In genomic region chr2:9535177-9535576, GRCh38 we compare ENCODE assay signal across 3 cellular contexts.
TF ChIP-seq lines count a peak whose summit lies in the region.

No MANE protein-coding gene starts in this region.

TF ChIP-seq in A549, 52 proteins besides CTCF, POLR2A, EP300 and RAD21:
- no peak for TF ChIP-seq NR3C1 (IDR thresholded peaks at IDR 0.05)
- no peak for TF ChIP-seq JUN (IDR thresholded peaks at IDR 0.05)
- no peak for TF ChIP-seq FOXS1 (CRISPR knock-in tag; IDR thresholded peaks at IDR 0.05)
- no peak for TF ChIP-seq HOXA7 (CRISPR knock-in tag; IDR thresholded peaks at IDR 0.05)
- TF ChIP-seq ZC3H11A (IDR thresholded peaks at IDR 0.05): no peak
- no peak for TF ChIP-seq EHMT2 (IDR thresholded peaks at IDR 0.05; ENCODE audit: low read depth)
- TF ChIP-seq CBX2 (IDR thresholded peaks at IDR 0.05; ENCODE audit: borderline replicate concordance, low read depth): no peak
- no peak for TF ChIP-seq ZNF302 (CRISPR knock-in tag; IDR thresholded peaks at IDR 0.05)
- no peak for TF ChIP-seq TFCP2L1 (CRISPR knock-in tag; IDR thresholded peaks at IDR 0.05)

TF ChIP-seq in GM12891, 5 proteins besides CTCF, POLR2A, EP300 and RAD21:
- TF ChIP-seq SPI1 (IDR thresholded peaks at IDR 0.05; ENCODE audit: low read depth, low read length) (0 out of 2 replicates have a peak, but pooled peaks have one; percentile 1), POLR2AphosphoS5 (IDR thresholded peaks at IDR 0.05; ENCODE audit: low read depth, low read length) (no peak)

TF ChIP-seq in SK-N-SH, 30 proteins besides CTCF, POLR2A, EP300 and RAD21:
- TF ChIP-seq EZH2phosphoT487 (IDR thresholded peaks at IDR 0.05; ENCODE audit: borderline replicate concordance, low read depth) (no peak), YY1 (IDR thresholded peaks at IDR 0.05; ENCODE audit: low read depth) (no peak), RXRA (IDR thresholded peaks at IDR 0.05; ENCODE audit: borderline replicate concordance, low read depth) (no peak), TAF1 (IDR thresholded peaks at IDR 0.05; ENCODE audit: borderline replicate concordance, low read depth, low read length) (no peak), GABPA (IDR thresholded peaks at IDR 0.05; ENCODE audit: low read depth) (no peak), JUND (IDR thresholded peaks at IDR 0.05) (no peak), MXI1 (IDR thresholded peaks at IDR 0.05; ENCODE audit: low read depth, low read length) (no peak), RCOR1 (IDR thresholded peaks at IDR 0.05; ENCODE audit: low read length) (no peak), CHD2 (IDR thresholded peaks at IDR 0.05; ENCODE audit: low read length, partially characterized antibody) (no peak), ELF1 (IDR thresholded peaks at IDR 0.05) (no peak), RFX5 (IDR thresholded peaks at IDR 0.05; ENCODE audit: low read length) (no peak), SMC3 (IDR thresholded peaks at IDR 0.05; ENCODE audit: low read depth, low read length) (no peak), TEAD4 (IDR thresholded peaks at IDR 0.05; ENCODE audit: borderline replicate concordance, insufficient read depth) (no peak), IRF3 (IDR thresholded peaks at IDR 0.05; ENCODE audit: low read depth, low read length) (no peak), GATA2 (CRISPR knock-in tag; IDR thresholded peaks at IDR 0.05) (no peak), FOXJ3 (CRISPR knock-in tag; IDR thresholded peaks at IDR 0.05) (no peak), TCF12 (IDR thresholded peaks at IDR 0.05) (no peak), FOSL2 (IDR thresholded peaks at IDR 0.05; ENCODE audit: borderline replicate concordance, low read depth) (no peak)
- TF ChIP-seq, protein P1, sequence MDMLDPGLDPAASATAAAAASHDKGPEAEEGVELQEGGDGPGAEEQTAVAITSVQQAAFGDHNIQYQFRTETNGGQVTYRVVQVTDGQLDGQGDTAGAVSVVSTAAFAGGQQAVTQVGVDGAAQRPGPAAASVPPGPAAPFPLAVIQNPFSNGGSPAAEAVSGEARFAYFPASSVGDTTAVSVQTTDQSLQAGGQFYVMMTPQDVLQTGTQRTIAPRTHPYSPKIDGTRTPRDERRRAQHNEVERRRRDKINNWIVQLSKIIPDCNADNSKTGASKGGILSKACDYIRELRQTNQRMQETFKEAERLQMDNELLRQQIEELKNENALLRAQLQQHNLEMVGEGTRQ (IDR thresholded peaks at IDR 0.05; ENCODE audit: borderline replicate concordance, low read depth, low read length): no peak
- TF ChIP-seq, protein P2, sequence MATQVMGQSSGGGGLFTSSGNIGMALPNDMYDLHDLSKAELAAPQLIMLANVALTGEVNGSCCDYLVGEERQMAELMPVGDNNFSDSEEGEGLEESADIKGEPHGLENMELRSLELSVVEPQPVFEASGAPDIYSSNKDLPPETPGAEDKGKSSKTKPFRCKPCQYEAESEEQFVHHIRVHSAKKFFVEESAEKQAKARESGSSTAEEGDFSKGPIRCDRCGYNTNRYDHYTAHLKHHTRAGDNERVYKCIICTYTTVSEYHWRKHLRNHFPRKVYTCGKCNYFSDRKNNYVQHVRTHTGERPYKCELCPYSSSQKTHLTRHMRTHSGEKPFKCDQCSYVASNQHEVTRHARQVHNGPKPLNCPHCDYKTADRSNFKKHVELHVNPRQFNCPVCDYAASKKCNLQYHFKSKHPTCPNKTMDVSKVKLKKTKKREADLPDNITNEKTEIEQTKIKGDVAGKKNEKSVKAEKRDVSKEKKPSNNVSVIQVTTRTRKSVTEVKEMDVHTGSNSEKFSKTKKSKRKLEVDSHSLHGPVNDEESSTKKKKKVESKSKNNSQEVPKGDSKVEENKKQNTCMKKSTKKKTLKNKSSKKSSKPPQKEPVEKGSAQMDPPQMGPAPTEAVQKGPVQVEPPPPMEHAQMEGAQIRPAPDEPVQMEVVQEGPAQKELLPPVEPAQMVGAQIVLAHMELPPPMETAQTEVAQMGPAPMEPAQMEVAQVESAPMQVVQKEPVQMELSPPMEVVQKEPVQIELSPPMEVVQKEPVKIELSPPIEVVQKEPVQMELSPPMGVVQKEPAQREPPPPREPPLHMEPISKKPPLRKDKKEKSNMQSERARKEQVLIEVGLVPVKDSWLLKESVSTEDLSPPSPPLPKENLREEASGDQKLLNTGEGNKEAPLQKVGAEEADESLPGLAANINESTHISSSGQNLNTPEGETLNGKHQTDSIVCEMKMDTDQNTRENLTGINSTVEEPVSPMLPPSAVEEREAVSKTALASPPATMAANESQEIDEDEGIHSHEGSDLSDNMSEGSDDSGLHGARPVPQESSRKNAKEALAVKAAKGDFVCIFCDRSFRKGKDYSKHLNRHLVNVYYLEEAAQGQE (IDR thresholded peaks at IDR 0.05; ENCODE audit: low read depth, low read length): no peak
